12 cellular contexts compared by ENCODE assay signal in the genomic region with DNA sequence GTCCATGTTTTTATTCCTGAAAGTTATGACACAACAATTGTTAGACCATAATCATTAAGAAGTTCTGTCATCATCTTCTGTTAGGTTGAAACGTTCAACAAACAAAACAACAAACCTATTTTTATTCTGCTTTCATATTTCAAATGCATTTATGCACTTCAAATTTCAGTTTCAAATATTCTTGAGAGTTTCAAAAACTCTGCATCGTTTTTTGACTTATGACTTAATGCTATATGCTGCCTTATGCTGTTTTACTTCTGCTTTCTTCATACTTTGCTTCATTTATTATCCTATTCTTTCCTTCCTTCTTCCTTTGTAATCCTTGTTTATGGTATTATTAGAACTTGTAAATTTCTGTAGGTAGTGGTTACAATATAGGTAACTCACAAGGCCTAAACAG.
DNase-seq lines count a peak whose midpoint lies in the region; ATAC-seq, FAIRE-seq and TF ChIP-seq lines count a peak whose summit lies in the region.
"Had no signal": no experiment of that assay in that cellular context is flagged by ENCODE, and none has a peak within 500 bp of the region (broad histone marks: within the 10 kb centered on the region; RNA-seq: fewer than 3 reads in every experiment).

No MANE protein-coding gene starts in this region.

- no peak overlapping the region for H2AFZ ChIP-seq in neuronal stem cell (ENCODE audit: low read length)

- intact Hi-C loops in kidney (cut with DNase I), result loop anchor here (10.0 kb wide), 2 partner anchors 383 to 483 kb away; no protein-coding TSS in a partner anchor

- H3K4me3 ChIP-seq in kidney (ENCODE audit: low read length in 2 of 2) (no peak overlapping the region), neuronal stem cell (ENCODE audit: low read length in 2 of 2) (no peak overlapping the region), H7 (ENCODE audit: insufficient read depth, low read depth, low read length) (no peak overlapping the region)
- H3K4me3 ChIP-seq: lung had no signal

- no peak overlapping the region for H3K18ac ChIP-seq in neuronal stem cell (ENCODE audit: low read length)

- no peak overlapping the region for H3K23ac ChIP-seq in neuronal stem cell (ENCODE audit: low read depth, low read length, poor library complexity)

- no peaks in the 10 kb centered on the region for H3K9me3 ChIP-seq in kidney (ENCODE audit: control insufficient read depth in 1 of 2, low read length in 2 of 2)
- H3K9me3 ChIP-seq in neuronal stem cell (replicated peaks in 1 of 2; ENCODE audit: control insufficient read depth in 2 of 2, insufficient read depth in 1 of 2, low read depth in 1 of 2, low read length in 2 of 2), result no peaks in the 10 kb centered on the region

- FAIRE-seq in kidney (lab: Jason Lieb, UNC), result no peak
- FAIRE-seq: H54 had no signal

- H2BK15ac ChIP-seq in neuronal stem cell (ENCODE audit: low read length), result no peak overlapping the region

- WGBS in neuronal stem cell (ENCODE audit: extremely low coverage in 2 of 2, insufficient read length in 2 of 2, insufficient replicate concordance in 1 of 2), 2 donors, result no CpG with 5 or more reads among the region's 2 CpGs

- H3K79me1 ChIP-seq in neuronal stem cell (ENCODE audit: low read depth, low read length), result no peaks in the 10 kb centered on the region

- H2BK12ac ChIP-seq in neuronal stem cell (ENCODE audit: low read length), result no peak overlapping the region

- H3K4ac ChIP-seq in neuronal stem cell (ENCODE audit: low read length), result no peak overlapping the region

- no peaks in the 10 kb centered on the region for H3K27me3 ChIP-seq in neuronal stem cell (ENCODE audit: control insufficient read depth in 3 of 3, insufficient read depth in 3 of 3, low read depth in 1 of 3, low read length in 3 of 3)
- no peaks in the 10 kb centered on the region for H3K27me3 ChIP-seq in H7 (ENCODE audit: control insufficient read depth, insufficient read depth, low read length)

- TF ChIP-seq CTCF in kidney (IDR thresholded peaks at IDR 0.05; ENCODE audit: borderline replicate concordance, extremely low read depth, insufficient read depth), result no peak

- peak overlapping the region; percentile 5 to 41 for H3K27ac ChIP-seq in kidney (ENCODE audit: low read depth in 2 of 2, low read length in 2 of 2)
- no peak overlapping the region for H3K27ac ChIP-seq in neuronal stem cell (replicated peaks; ENCODE audit: low read length)

- no peak overlapping the region for H2BK120ac ChIP-seq in neuronal stem cell (ENCODE audit: low read depth, low read length)

- no peak overlapping the region for H4K8ac ChIP-seq in neuronal stem cell (ENCODE audit: low read depth, low read length)

- H3K36me3 ChIP-seq in kidney (ENCODE audit: control insufficient read depth in 1 of 2, insufficient read depth in 2 of 2, low read length in 2 of 2) (no peaks in the 10 kb centered on the region), neuronal stem cell (replicated peaks in 1 of 2; ENCODE audit: control insufficient read depth in 2 of 2, insufficient read depth in 2 of 2, low read length in 2 of 2) (no peaks in the 10 kb centered on the region), H7 (replicated peaks; ENCODE audit: control insufficient read depth, insufficient read depth, low read length) (no peaks in the 10 kb centered on the region)

- peaks cover 13 to 22% of the 10 kb centered on the region in 2 donors for H3K4me1 ChIP-seq in kidney (ENCODE audit: control insufficient read depth in 1 of 2, insufficient read depth in 1 of 2, low read depth in 1 of 2, low read length in 2 of 2)
- H3K4me1 ChIP-seq in neuronal stem cell (ENCODE audit: control insufficient read depth in 2 of 2, insufficient read depth in 1 of 2, low read depth in 1 of 2, low read length in 2 of 2), result peaks cover 1 to 2% of the 10 kb centered on the region in 2 donors

- H3K14ac ChIP-seq in neuronal stem cell (ENCODE audit: low read length), result no peak overlapping the region

- ATAC-seq in GM18498 (IDR thresholded peaks at IDR 0.05; ENCODE audit: unreplicated experiment), result peak; percentile 63
- ATAC-seq in GM21367 (IDR thresholded peaks at IDR 0.05; ENCODE audit: unreplicated experiment), result peak; percentile 50
- peak; percentile 53 for ATAC-seq in HG03280 (IDR thresholded peaks at IDR 0.05; ENCODE audit: unreplicated experiment)

- H3K9ac ChIP-seq in kidney (ENCODE audit: low read length in 2 of 2) (no peak overlapping the region), neuronal stem cell (ENCODE audit: low read depth, low read length, poor library complexity) (no peak overlapping the region)

- H2AK5ac ChIP-seq in neuronal stem cell (ENCODE audit: low read depth, low read length), result no peak overlapping the region

- no peak for DNase-seq in kidney
- no peak for DNase-seq in neuronal stem cell (ENCODE audit: low spot score)
- no peak for DNase-seq in NCI-H345 (lab: John Stamatoyannopoulos, UW)
- DNase-seq in NCI-H1092 (lab: John Stamatoyannopoulos, UW), result no peak
- DNase-seq in H7, result no peak
- DNase-seq: activated B cell treated with CpG ODN at 0.5 μM for 24 hours, foreskin melanocyte had no signal

- H3K4me2 ChIP-seq in neuronal stem cell (ENCODE audit: insufficient read depth, low read length, poor library complexity, severe bottlenecking), result no peak overlapping the region

- H2BK5ac ChIP-seq in neuronal stem cell (ENCODE audit: low read length), result no peak overlapping the region

- no peak overlapping the region for H4K91ac ChIP-seq in neuronal stem cell (ENCODE audit: low read depth, low read length, poor library complexity)
